In genomic region chr1:99766378-99766800, GRCh38 we compare ENCODE assay signal across 1 cellular context.
TF ChIP-seq lines count a peak whose summit lies in the region.

Gene FRRS1 (minus strand): TSS chr1:99766635. CDS start chr1:99748768, 17,867 bp downstream.

TF ChIP-seq in K562, 482 proteins besides CTCF, POLR2A, EP300 and RAD21 (continued from another document and continues in another):
- TF ChIP-seq ZNF277 (CRISPR knock-in tag; IDR thresholded peaks at IDR 0.05; ENCODE audit: borderline replicate concordance): no peak
- no peak for TF ChIP-seq ZNF764 (CRISPR knock-in tag; IDR thresholded peaks at IDR 0.05; ENCODE audit: low read depth)
- peak; percentile 51; the same call in 1 of the 2 replicates for TF ChIP-seq TFAP4 (CRISPR knock-in tag; IDR thresholded peaks at IDR 0.05; ENCODE audit: borderline replicate concordance)
- no peak for TF ChIP-seq ZNF318 (IDR thresholded peaks at IDR 0.05; ENCODE audit: borderline replicate concordance in 1 of 2, low read depth in 1 of 2)
- no peak for TF ChIP-seq SMARCE1 (IDR thresholded peaks at IDR 0.05)
- TF ChIP-seq ETV1 (tag; conservative IDR thresholded peaks at IDR 0.05; ENCODE audit: low read depth): peak; percentile 73
- TF ChIP-seq TCF3 (CRISPR knock-in tag; IDR thresholded peaks at IDR 0.05): peak; percentile 38; the same call in 1 of the 2 replicates
- TF ChIP-seq ETV5 (CRISPR knock-in tag; IDR thresholded peaks at IDR 0.05; ENCODE audit: low read depth): no peak; the same call in none of the 2 replicates
- TF ChIP-seq ELF1 (tag; IDR thresholded peaks at IDR 0.05): peak; percentile 89
- 0 out of 2 replicates have a peak, but pooled peaks have one; percentile 47 for TF ChIP-seq XRCC5 (IDR thresholded peaks at IDR 0.05; ENCODE audit: low read depth, low read length)
- peak; percentile 82 for TF ChIP-seq SMARCB1 (IDR thresholded peaks at IDR 0.05; ENCODE audit: insufficient read length, low read depth)
- TF ChIP-seq RBBP5 (IDR thresholded peaks at IDR 0.05; ENCODE audit: borderline replicate concordance, insufficient read depth, low read length, poor library complexity, severe bottlenecking): peak; percentile 64
- peak; percentile 30; the same call in 1 of the 2 replicates for TF ChIP-seq GATA2 (CRISPR knock-in tag; IDR thresholded peaks at IDR 0.05)
- no peak for TF ChIP-seq CHD4 (IDR thresholded peaks at IDR 0.05; ENCODE audit: insufficient read depth, insufficient replicate concordance, low read depth, low read length, poor library complexity, severe bottlenecking)
- TF ChIP-seq TEAD1 (CRISPR knock-in tag; IDR thresholded peaks at IDR 0.05): no peak
- no peak for TF ChIP-seq SAFB (IDR thresholded peaks at IDR 0.05; ENCODE audit: borderline replicate concordance, low read depth, low read length)
- TF ChIP-seq PML (IDR thresholded peaks at IDR 0.05; ENCODE audit: low read length): peak; percentile 52; the same call in 1 of the 2 replicates
- TF ChIP-seq SAP30 (IDR thresholded peaks at IDR 0.05; ENCODE audit: borderline replicate concordance, insufficient read depth, low read depth, low read length, poor library complexity, severe bottlenecking): peak; percentile 68
- 0 out of 2 replicates have a peak, but pooled peaks have one; percentile 19 for TF ChIP-seq HES1 (IDR thresholded peaks at IDR 0.05; ENCODE audit: low read depth)
- TF ChIP-seq MAZ (CRISPR knock-in tag; conservative IDR thresholded peaks at IDR 0.05 in 1 of 2, IDR thresholded peaks at IDR 0.05 in 1 of 2): no peak
- peak; percentile 75; the same call in 1 of the 2 replicates for TF ChIP-seq ZNF197 (CRISPR knock-in tag; IDR thresholded peaks at IDR 0.05; ENCODE audit: low read depth)
- TF ChIP-seq NCOA4 (IDR thresholded peaks at IDR 0.05; ENCODE audit: partially characterized antibody): no peak
- TF ChIP-seq GABPB1 (CRISPR knock-in tag; IDR thresholded peaks at IDR 0.05): peak; percentile 83
- no peak for TF ChIP-seq ZNF384 (IDR thresholded peaks at IDR 0.05; ENCODE audit: low read depth, low read length)
- peak; percentile 78 for TF ChIP-seq GABPA (tag; conservative IDR thresholded peaks at IDR 0.05; ENCODE audit: low read depth)
- peak; percentile 34 for TF ChIP-seq MEIS2 (IDR thresholded peaks at IDR 0.05; ENCODE audit: partially characterized antibody)
- TF ChIP-seq DLX4 (CRISPR knock-in tag; IDR thresholded peaks at IDR 0.05): no peak
- TF ChIP-seq NBN (IDR thresholded peaks at IDR 0.05; ENCODE audit: low read depth): 0 out of 2 replicates have a peak, but pooled peaks have one; percentile 34
- peak; percentile 76; the same call in 1 of the 2 replicates for TF ChIP-seq NKRF (IDR thresholded peaks at IDR 0.05; ENCODE audit: borderline replicate concordance)
- no peak for TF ChIP-seq ZNF512 (tag; IDR thresholded peaks at IDR 0.05)
- 0 out of 2 replicates have a peak, but pooled peaks have one; percentile 40 for TF ChIP-seq MTA3 (IDR thresholded peaks at IDR 0.05; ENCODE audit: borderline replicate concordance)
- TF ChIP-seq TBL1XR1 (IDR thresholded peaks at IDR 0.05; ENCODE audit: low read length in 2 of 2): 0 out of 4 replicates have a peak, but pooled peaks of 1 of the 2 experiments have one; percentile 21
- TF ChIP-seq SIN3A (IDR thresholded peaks at IDR 0.05; ENCODE audit: borderline replicate concordance in 2 of 2, control insufficient read depth in 1 of 2, low read depth in 2 of 2, low read length in 2 of 2): peak in 1 of 2 experiments; percentile 69; a peak in 1 of 4 replicates
- TF ChIP-seq CBFA2T2 (conservative IDR thresholded peaks at IDR 0.05): no peak
- TF ChIP-seq SNIP1 (IDR thresholded peaks at IDR 0.05; ENCODE audit: low read depth): no peak
- TF ChIP-seq MBD1 (CRISPR knock-in tag; IDR thresholded peaks at IDR 0.05): no peak
- TF ChIP-seq ZNF518B (CRISPR knock-in tag; IDR thresholded peaks at IDR 0.05): no peak
- no peak for TF ChIP-seq HDAC3 (IDR thresholded peaks at IDR 0.05; ENCODE audit: borderline replicate concordance, partially characterized antibody)
